8 cellular contexts compared by ENCODE assay signal in genomic region chr6:116667620-116668019, GRCh38. TPM values are rescaled to one million over a fixed set of nuclear protein-coding genes. Genes with fewer than 3 reads are reported as not detected.
DNase-seq lines count a peak whose midpoint lies in the region; ATAC-seq, FAIRE-seq and TF ChIP-seq lines count a peak whose summit lies in the region.

No MANE protein-coding gene starts in this region.

- no peak overlapping the region for H2AFZ ChIP-seq in astrocyte (ENCODE audit: low read depth, low read length)

- H4K20me1 ChIP-seq in astrocyte (ENCODE audit: insufficient read depth, low read length): peaks cover 22% of the 10 kb centered on the region

- H3K9me3 ChIP-seq in astrocyte (ENCODE audit: insufficient read depth, low read depth, low read length) (no peaks in the 10 kb centered on the region), mononuclear cell (ENCODE audit: low read depth, low read length) (no peaks in the 10 kb centered on the region)

- H3K79me2 ChIP-seq in astrocyte (ENCODE audit: insufficient read depth, low read length): peaks cover 60% of the 10 kb centered on the region

- DNase-seq in activated T-cell treated with anti-CD3 and anti-CD28 coated beads, Interleukin-2, amount 50 U/mL, for 4 hours: no peak
- DNase-seq in activated T-cell treated with anti-CD3 and anti-CD28 coated beads for 4 hours (no peak), Kasumi-1 (lab: John Stamatoyannopoulos, UW) (peak; percentile 84 to 90), astrocyte (ENCODE audit: low read depth) (no peak)
- DNase-seq in activated CD8-positive, alpha-beta memory T cell treated with anti-CD3 and anti-CD28 coated beads for 24 hours: no peak

- peak overlapping the region; percentile 100 for H3K9ac ChIP-seq in astrocyte (ENCODE audit: low read length)

- FAIRE-seq in astrocyte (lab: Jason Lieb, UNC): no peak

- H3K36me3 Mint-ChIP-seq in activated T-cell treated with anti-CD3 and anti-CD28 coated beads, Interleukin-2, amount 50 U/mL, for 4 hours (ENCODE audit: insufficient read depth): peaks cover 16% of the 10 kb centered on the region
- H3K36me3 Mint-ChIP-seq in astrocyte (ENCODE audit: low read depth, unreplicated experiment): no peaks in the 10 kb centered on the region

- H3K27me3 Mint-ChIP-seq in activated T-cell treated with anti-CD3 and anti-CD28 coated beads, Interleukin-2, amount 50 U/mL, for 4 hours (ENCODE audit: low read depth): peaks cover 6% of the 10 kb centered on the region
- H3K27me3 Mint-ChIP-seq in astrocyte (ENCODE audit: low read depth, unreplicated experiment): no peaks in the 10 kb centered on the region

- peak overlapping the region; percentile 91 for H3K27ac ChIP-seq in astrocyte (ENCODE audit: low read depth, low read length)

- H3K4me1 ChIP-seq in astrocyte (ENCODE audit: insufficient read depth, low read length) (peaks cover 4% of the 10 kb centered on the region), mononuclear cell (ENCODE audit: insufficient read depth, low read length) (peaks cover 23% of the 10 kb centered on the region)

- no peaks in the 10 kb centered on the region for H3K36me3 ChIP-seq in astrocyte (ENCODE audit: insufficient read depth, low read length)

- no peak for TF ChIP-seq CTCF in astrocyte (IDR thresholded peaks at IDR 0.05; ENCODE audit: insufficient read depth, low read depth, low read length)

- peak overlapping the region; percentile 98 for H3K4me3 ChIP-seq in astrocyte (ENCODE audit: insufficient read depth, low read depth, low read length)
- peak overlapping the region; percentile 76 for H3K4me3 ChIP-seq in mononuclear cell (ENCODE audit: low read length)

- peak overlapping the region; percentile 91 for H3K4me2 ChIP-seq in astrocyte (ENCODE audit: low read length)

- H3K9me3 Mint-ChIP-seq in activated T-cell treated with anti-CD3 and anti-CD28 coated beads, Interleukin-2, amount 50 U/mL, for 4 hours: no peaks in the 10 kb centered on the region
- no peaks in the 10 kb centered on the region for H3K9me3 Mint-ChIP-seq in astrocyte (ENCODE audit: unreplicated experiment)

- H3K27ac Mint-ChIP-seq in astrocyte (ENCODE audit: unreplicated experiment): peak overlapping the region; percentile 87

- peaks cover 42% of the 10 kb centered on the region for H3K4me1 Mint-ChIP-seq in activated T-cell treated with anti-CD3 and anti-CD28 coated beads, Interleukin-2, amount 50 U/mL, for 4 hours (ENCODE audit: low read depth)
- peaks cover 11% of the 10 kb centered on the region for H3K4me1 Mint-ChIP-seq in astrocyte (ENCODE audit: low read depth, unreplicated experiment)

- peak overlapping the region; percentile 98 for H3K4me3 Mint-ChIP-seq in activated T-cell treated with anti-CD3 and anti-CD28 coated beads, Interleukin-2, amount 50 U/mL, for 4 hours
- H3K4me3 Mint-ChIP-seq in astrocyte (ENCODE audit: unreplicated experiment): peak overlapping the region; percentile 98

- ATAC-seq in activated T-cell treated with anti-CD3 and anti-CD28 coated beads, Interleukin-2, amount 50 U/mL, for 4 hours: no peak
- ATAC-seq in HG02852 (IDR thresholded peaks at IDR 0.05; ENCODE audit: unreplicated experiment) (no peak), HG02970 (IDR thresholded peaks at IDR 0.05; ENCODE audit: low FRiP score, unreplicated experiment) (no peak)

- no peaks in the 10 kb centered on the region for H3K27me3 ChIP-seq in astrocyte (ENCODE audit: insufficient read depth, low read length)
- H3K27me3 ChIP-seq in mononuclear cell (ENCODE audit: insufficient read depth, low read length): no peaks in the 10 kb centered on the region

RNA-seq across cellular contexts. Expression of gene ZUP1, which starts 0.9 kb away (rescaled TPM):
- 10 to 100 TPM; 15.6 to 16.3 (median 16.3) TPM for total RNA-seq in activated T-cell treated with anti-CD3 and anti-CD28 coated beads, Interleukin-2, amount 50 U/mL, for 4 hours
- total RNA-seq in astrocyte (16.2 TPM in 2 replicates), mononuclear cell (21.1 TPM)

RNA-seq across cellular contexts. Expression of gene KPNA5, which starts 13.4 kb away (rescaled TPM):
- 10 to 100 TPM; 10.8 to 18.0 (median 12.7) TPM for total RNA-seq in activated T-cell treated with anti-CD3 and anti-CD28 coated beads, Interleukin-2, amount 50 U/mL, for 4 hours
- total RNA-seq in astrocyte (14.3 and 14.4 TPM in 2 replicates), mononuclear cell (53.0 TPM)

RNA-seq across cellular contexts. Expression of gene RSPH4A, which starts 51.3 kb away (rescaled TPM):
- under 1 TPM; 0.29 to 0.43 (median 0.40) TPM for total RNA-seq in activated T-cell treated with anti-CD3 and anti-CD28 coated beads, Interleukin-2, amount 50 U/mL, for 4 hours
- 0.48 and 0.72 TPM in 2 replicates for total RNA-seq in astrocyte
- total RNA-seq in mononuclear cell: 1.3 TPM

Comparison
In these comparisons a context has a peak if more than half of its experiments do, and no peak if none do; other contexts are left out.
1. DNase-seq: peak in Kasumi-1 (2 of 2); none in activated T-cell treated with anti-CD3 and anti-CD28 coated beads, Interleukin-2, amount 50 U/mL, for 4 hours (single experiment), activated T-cell treated with anti-CD3 and anti-CD28 coated beads for 4 hours (single experiment), astrocyte (single experiment) and activated CD8-positive, alpha-beta memory T cell treated with anti-CD3 and anti-CD28 coated beads for 24 hours (single experiment).